ENCODE assay signal across 15 cellular contexts in the genomic region with DNA sequence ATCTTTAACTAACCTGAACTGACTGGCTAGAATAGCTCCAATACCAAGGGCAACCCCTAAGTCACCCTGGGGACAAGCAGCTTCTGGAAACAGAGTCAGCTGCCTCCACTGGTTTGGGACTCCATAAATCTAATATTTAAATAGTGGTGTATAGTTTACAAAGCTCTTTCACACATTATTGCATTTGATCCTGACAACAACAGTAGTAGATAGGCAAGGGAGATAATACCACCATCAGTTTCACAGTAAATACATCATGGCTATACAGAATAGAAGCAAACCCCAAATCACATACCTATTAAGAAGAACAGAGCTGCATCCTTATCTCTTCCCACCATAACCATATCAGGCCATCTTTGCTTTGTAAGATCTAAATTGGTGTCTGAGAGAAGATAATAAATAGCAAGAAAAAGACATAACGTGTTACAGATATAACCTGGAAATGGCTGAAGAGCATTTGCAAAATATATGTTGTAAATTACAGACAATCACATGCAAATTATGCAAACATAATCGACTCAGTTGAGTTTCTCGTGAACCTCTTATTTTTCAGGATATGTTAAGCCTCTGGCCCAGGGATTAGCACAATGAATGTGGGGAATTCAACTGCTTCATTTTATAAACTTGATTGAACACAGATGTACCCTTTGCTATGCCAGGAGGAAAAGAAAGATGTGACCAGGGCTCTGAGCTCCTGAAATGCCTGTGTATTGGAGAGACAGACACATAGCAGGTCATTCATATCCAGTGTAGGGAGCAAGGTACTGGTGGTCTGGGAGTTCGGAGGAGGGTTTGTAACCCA.
"Had no signal": no experiment of that assay in that cellular context is flagged by ENCODE, and none has a peak within 500 bp of the region (broad histone marks: within the 10 kb centered on the region; RNA-seq: fewer than 3 reads in every experiment).

No MANE protein-coding gene starts in this region.

- H3K27ac ChIP-seq: hepatocyte, left lung had no signal

- H3K9me3 ChIP-seq: left lung had no signal

- H3K4me1 ChIP-seq: left lung had no signal

- H3K36me3 ChIP-seq: left lung had no signal

- H3K4me3 ChIP-seq: hepatocyte, left lung had no signal

- ATAC-seq: left lung, natural killer cell had no signal

- DNase-seq: activated CD4-positive, alpha-beta T cell treated with anti-CD3 and anti-CD28 coated beads, Interleukin-2, amount 50 U/mL, for 1 hour; activated CD8-positive, alpha-beta memory T cell treated with anti-CD3 and anti-CD28 coated beads for 24 hours; activated gamma-delta T cell treated with Interleukin-2 at 50 U/mL for 16 hours; activated naive CD8-positive, alpha-beta T cell treated with anti-CD3 and anti-CD28 coated beads, Interleukin-2, amount 10 ng/mL, durations not matched to agents 7 days and 5 days; aorta; cerebellar nuclear complex; effector memory CD4-positive, alpha-beta T cell; left lung; natural killer cell; stimulated activated CD4-positive, alpha-beta T cell treated with anti-CD3 and anti-CD28 coated beads, Interleukin-15, amount 100 ng/mL, for 24 hours; stimulated activated CD4-positive, alpha-beta T cell treated with anti-CD3 and anti-CD28 coated beads, Interleukin-4, amount 100 ng/mL, for 24 hours; stimulated activated naive CD4-positive, alpha-beta T cell; substantia nigra; trophoblast cell had no signal

- H3K27me3 ChIP-seq: hepatocyte had no signal
